6 cellular contexts compared by ENCODE assay signal in genomic region chr11:69314555-69314954, GRCh38.
"Had no signal": no experiment of that assay in that cellular context is flagged by ENCODE, and none has a peak within 500 bp of the region (broad histone marks: within the 10 kb centered on the region; RNA-seq: fewer than 3 reads in every experiment).

No MANE protein-coding gene starts in this region.

- H3K4me1 ChIP-seq: HAP-1 had no signal

- H3K9me3 ChIP-seq: HAP-1 had no signal

- H3K4me3 ChIP-seq: GM23248, HAP-1 had no signal

- H2AFZ ChIP-seq: GM23248 had no signal

- H3K9ac ChIP-seq: GM23248 had no signal

- H3K36me3 ChIP-seq: HAP-1 had no signal

- DNase-seq: GM23248, GOT3, H7, KBM-7 had no signal

- H3K27ac ChIP-seq: GM23248 had no signal

- ATAC-seq: HCT116 had no signal
